Comparison of ENCODE assay signal across 11 cellular contexts in the genomic region with DNA sequence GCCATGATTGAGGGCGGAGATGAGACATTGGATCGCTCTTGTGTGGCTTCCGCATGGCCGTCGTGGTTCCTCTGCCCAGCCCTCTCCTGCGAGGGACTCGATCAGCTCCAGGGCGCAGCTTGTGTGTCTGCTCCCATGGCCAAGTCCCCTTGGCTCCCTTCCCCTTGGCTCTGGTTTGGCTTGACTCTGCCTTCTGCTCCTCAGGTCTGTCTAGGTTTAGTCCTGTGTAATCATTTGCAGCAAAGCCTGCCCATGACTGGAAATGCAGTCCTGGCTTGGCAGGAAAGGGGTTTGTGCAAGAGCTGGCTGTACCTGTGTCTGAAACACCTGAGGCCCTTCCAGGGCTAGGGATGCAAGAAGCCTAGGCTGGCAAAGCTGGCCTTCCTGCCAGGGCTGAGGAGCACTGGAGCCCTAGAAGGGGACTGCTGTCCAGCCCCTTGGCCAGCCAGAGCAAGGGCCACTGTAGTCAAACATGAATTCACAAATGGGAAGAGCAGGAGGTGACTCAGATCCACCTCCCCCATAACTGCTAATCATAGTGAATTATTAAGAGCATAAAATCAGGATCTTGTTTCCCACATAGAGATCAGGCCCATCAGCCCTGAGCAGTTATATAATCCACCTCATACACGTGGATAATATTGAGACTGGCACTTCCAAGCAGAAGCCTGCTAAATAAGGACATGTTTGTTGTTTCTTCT.
DNase-seq lines count a peak whose midpoint lies in the region; ATAC-seq and TF ChIP-seq lines count a peak whose summit lies in the region.
"Had no signal": no experiment of that assay in that cellular context is flagged by ENCODE, and none has a peak within 500 bp of the region (broad histone marks: within the 10 kb centered on the region; RNA-seq: fewer than 3 reads in every experiment).

No MANE protein-coding gene starts in this region.

- peaks cover 2% of the 10 kb centered on the region for H3K36me3 Mint-ChIP-seq in osteocyte (ENCODE audit: unreplicated experiment)

- H3K27me3 Mint-ChIP-seq in osteocyte (ENCODE audit: unreplicated experiment) = no peaks in the 10 kb centered on the region

- H3K4me1 ChIP-seq in RWPE2 (ENCODE audit: insufficient read depth, poor library complexity, severe bottlenecking) (peaks cover 13% of the 10 kb centered on the region), stomach (peaks cover 0 to 10% (median 2%) of the 10 kb centered on the region in 4 donors)
- H3K4me1 ChIP-seq: Peyer's patch had no signal

- H3K4me3 ChIP-seq in RWPE2 (ENCODE audit: severe bottlenecking) = no peak overlapping the region
- H3K4me3 ChIP-seq in stomach = no peak overlapping the region
- H3K4me3 ChIP-seq: Peyer's patch had no signal

- H3K9me3 Mint-ChIP-seq in osteocyte (ENCODE audit: unreplicated experiment) = no peaks in the 10 kb centered on the region

- H3K9me3 ChIP-seq in RWPE2 (ENCODE audit: severe bottlenecking) (no peaks in the 10 kb centered on the region), stomach (no peaks in the 10 kb centered on the region)
- H3K9me3 ChIP-seq: Peyer's patch had no signal

- WGBS in stomach, 5 donors = 56 to 80% (median 58%) methylated on average over 3 to 9 of the region's 9 CpGs

- ATAC-seq in RWPE2 (ENCODE audit: low read depth) = peak; percentile 55; the same call in 2 of the 3 replicates
- peak; percentile 60 to 64 for ATAC-seq in left cardiac atrium

- H3K4me3 Mint-ChIP-seq in osteocyte (ENCODE audit: unreplicated experiment) = no peak overlapping the region

- no peaks in the 10 kb centered on the region for H3K36me3 ChIP-seq in RWPE2 (ENCODE audit: low read depth)
- no peaks in the 10 kb centered on the region for H3K36me3 ChIP-seq in stomach
- H3K36me3 ChIP-seq: Peyer's patch had no signal

- intact Hi-C loops in left cardiac atrium (cut with DNase I) (no loop called here), stomach (cut with DNase I; ENCODE audit: low total_unique reads) (no loop called here)

- H3K27ac Mint-ChIP-seq in osteocyte (ENCODE audit: unreplicated experiment) = no peak overlapping the region

- H3K27ac ChIP-seq in RWPE2 (ENCODE audit: poor library complexity, severe bottlenecking) = no peak overlapping the region
- H3K27ac ChIP-seq in stomach = peak overlapping the region in 1 of 5 donors; percentile 61
- H3K27ac ChIP-seq: Peyer's patch had no signal

- peaks cover 26% of the 10 kb centered on the region for H3K4me1 Mint-ChIP-seq in osteocyte (ENCODE audit: unreplicated experiment)

- TF ChIP-seq POLR2A in stomach (IDR thresholded peaks at IDR 0.05) = no peak

- TF ChIP-seq EP300 in stomach (IDR thresholded peaks at IDR 0.05) = no peak

- no peak for TF ChIP-seq CTCF in RWPE2 (IDR thresholded peaks at IDR 0.05; ENCODE audit: poor library complexity, severe bottlenecking)
- no peak for TF ChIP-seq CTCF in stomach (IDR thresholded peaks at IDR 0.05)
- no peak for TF ChIP-seq CTCF in osteocyte (IDR thresholded peaks at IDR 0.05)

- peak; percentile 76 for DNase-seq in NCI-H1092 treated with DMSO at 0.1 percent for 48 hours (lab: John Stamatoyannopoulos, UW)
- DNase-seq in RWPE2 (ENCODE audit: low spot score) = no peak
- DNase-seq in left cardiac atrium = no peak
- peak; percentile 87 for DNase-seq in stomach
- DNase-seq in UCSD-AML1 (lab: John Stamatoyannopoulos, UW; ENCODE audit: unreplicated experiment) = no peak
- no peak for DNase-seq in SW 1271 (lab: John Stamatoyannopoulos, UW)
- DNase-seq in osteocyte (ENCODE audit: extremely low spot score, unreplicated experiment) = no peak
- DNase-seq: activated effector memory CD4-positive, alpha-beta T cell treated with Interleukin-2 at 50 U/mL for 16 hours; glutamatergic neuron; Peyer's patch; stimulated activated naive CD4-positive, alpha-beta T cell had no signal

- no peaks in the 10 kb centered on the region for H3K27me3 ChIP-seq in RWPE2 (ENCODE audit: insufficient read depth, poor library complexity, severe bottlenecking)
- H3K27me3 ChIP-seq in stomach = no peaks in the 10 kb centered on the region
- H3K27me3 ChIP-seq: Peyer's patch had no signal

Comparison
In these comparisons a context has a peak if more than half of its experiments do, and no peak if none do; other contexts are left out.
1. DNase-seq: peak in NCI-H1092 treated with DMSO at 0.1 percent for 48 hours (single experiment) and stomach (single experiment); none in RWPE2 (single experiment), left cardiac atrium (single experiment), UCSD-AML1 (single experiment), SW 1271 (0 of 2) and osteocyte (single experiment).